ENCODE assay signal across 21 cellular contexts in the genomic region with DNA sequence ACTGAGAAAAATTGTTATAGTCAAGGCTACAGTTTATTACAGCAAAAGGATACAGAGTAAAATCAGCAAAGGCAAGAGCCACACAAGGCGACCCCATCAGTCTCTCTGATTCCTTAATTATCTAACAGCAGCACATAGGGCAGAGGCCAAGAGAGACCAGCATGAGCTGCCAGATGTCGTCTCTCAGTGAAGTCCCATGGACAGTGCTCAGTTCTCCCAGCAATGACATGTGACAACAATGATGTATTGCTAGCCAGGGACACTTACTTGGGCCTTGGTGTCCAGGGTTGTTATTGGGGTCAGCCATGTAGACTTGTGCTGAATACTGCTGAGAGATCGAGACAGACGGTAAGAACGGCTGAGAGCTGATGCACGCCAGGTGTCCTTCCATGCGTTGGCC. TPM values are rescaled to one million over a fixed set of nuclear protein-coding genes. Genes with fewer than 3 reads are reported as not detected.
DNase-seq lines count a peak whose midpoint lies in the region; FAIRE-seq and TF ChIP-seq lines count a peak whose summit lies in the region.
"Had no signal": no experiment of that assay in that cellular context is flagged by ENCODE, and none has a peak within 500 bp of the region (broad histone marks: within the 10 kb centered on the region; RNA-seq: fewer than 3 reads in every experiment).

No MANE protein-coding gene starts in this region.

- DNase-seq in activated effector memory CD4-positive, alpha-beta T cell treated with anti-CD3 and anti-CD28 coated beads, Interleukin-2, amount 50 U/mL, for 16 hours: peak; percentile 22
- DNase-seq in activated effector memory CD4-positive, alpha-beta T cell treated with Interleukin-2 at 50 U/mL for 16 hours: no peak
- DNase-seq in kidney: peak; percentile 3
- peak in 3 of 49 donors; percentile 2 to 8 (median 3) for DNase-seq in substantia nigra (lab: John Stamatoyannopoulos, UW)
- DNase-seq in activated gamma-delta T cell treated with Interleukin-2 at 50 U/mL for 16 hours: no peak
- no peak for DNase-seq in GM12891 (ENCODE audit: insufficient read length, low spot score)
- DNase-seq in NCI-H526 (lab: John Stamatoyannopoulos, UW): no peak
- DNase-seq: AML-193; CD4-positive, alpha-beta T cell; DMS153; DMS79; GDM1; GOT3; H7; HFFc6 had no signal

- H3K27me3 Mint-ChIP-seq in brain: no peaks in the 10 kb centered on the region
- H3K27me3 Mint-ChIP-seq: CD4-positive, alpha-beta T cell had no signal

- peak overlapping the region in 4 of 5 experiments; percentile 13 to 77 (median 37) for H3K27ac Mint-ChIP-seq in brain
- H3K27ac Mint-ChIP-seq: CD4-positive, alpha-beta T cell; HFFc6 had no signal

- H3K9ac ChIP-seq in kidney (ENCODE audit: low read length in 2 of 2): no peak overlapping the region

- peaks cover 0 to 14% (median 6%) of the 10 kb centered on the region in 5 experiments for H3K9me3 Mint-ChIP-seq in brain
- H3K9me3 Mint-ChIP-seq: CD4-positive, alpha-beta T cell; HFFc6 had no signal

- no peak for TF ChIP-seq CTCF in brain (conservative IDR thresholded peaks at IDR 0.05)
- no peak for TF ChIP-seq CTCF in kidney (IDR thresholded peaks at IDR 0.05; ENCODE audit: borderline replicate concordance, extremely low read depth, insufficient read depth)

- H3K27ac ChIP-seq in kidney (ENCODE audit: low read depth in 2 of 2, low read length in 2 of 2) (no peak overlapping the region), substantia nigra (ENCODE audit: low read depth, low read length, poor library complexity, severe bottlenecking) (peak overlapping the region; percentile 49)
- H3K27ac ChIP-seq: 22Rv1, A549, C4-2B had no signal

- intact Hi-C loops in kidney (cut with DNase I): no loop called here

- H3K4me1 Mint-ChIP-seq in brain: peaks cover 19% of the 10 kb centered on the region

- peaks cover 59% of the 10 kb centered on the region for H3K36me3 Mint-ChIP-seq in brain

- no peak overlapping the region for H3K4me3 Mint-ChIP-seq in brain
- H3K4me3 Mint-ChIP-seq: CD4-positive, alpha-beta T cell; HFFc6 had no signal

- no peaks in the 10 kb centered on the region for H3K4me1 ChIP-seq in kidney (ENCODE audit: control insufficient read depth in 1 of 2, insufficient read depth in 1 of 2, low read depth in 1 of 2, low read length in 2 of 2)
- H3K4me1 ChIP-seq: A549, Caco-2 had no signal

- TF ChIP-seq POLR2A in GM12891 (IDR thresholded peaks at IDR 0.05; ENCODE audit: low read depth, low read length): no peak

- H3K36me3 ChIP-seq in kidney (ENCODE audit: control insufficient read depth in 1 of 2, insufficient read depth in 2 of 2, low read length in 2 of 2): no peaks in the 10 kb centered on the region

- FAIRE-seq in kidney (lab: Jason Lieb, UNC) (no peak), GM12891 (lab: Jason Lieb, UNC) (no peak)
- FAIRE-seq: A549, D721Med had no signal

- no peaks in the 10 kb centered on the region for H3K9me3 ChIP-seq in kidney (ENCODE audit: control insufficient read depth in 1 of 2, low read length in 2 of 2)
- H3K9me3 ChIP-seq: A549, Caco-2 had no signal

- no peak overlapping the region for H3K4me3 ChIP-seq in kidney (ENCODE audit: low read length in 2 of 2)
- H3K4me3 ChIP-seq: A549 had no signal

TF ChIP-seq in GM12891, 5 proteins besides CTCF, POLR2A, EP300 and RAD21:
- TF ChIP-seq SPI1 (IDR thresholded peaks at IDR 0.05; ENCODE audit: low read depth, low read length): no peak
- no peak for TF ChIP-seq TAF1 (IDR thresholded peaks at IDR 0.05; ENCODE audit: low read depth, low read length)
- no peak for TF ChIP-seq POLR2AphosphoS5 (IDR thresholded peaks at IDR 0.05; ENCODE audit: low read depth, low read length)
- TF ChIP-seq PAX5 (IDR thresholded peaks at IDR 0.05; ENCODE audit: insufficient read depth, low read length, severe bottlenecking): no peak
- no peak for TF ChIP-seq POU2F2 (IDR thresholded peaks at IDR 0.05; ENCODE audit: low read depth, low read length)

RNA-seq across cellular contexts. Expression of a gene that starts 22.3 kb away (rescaled TPM):
- polyA plus RNA-seq in brain (ENCODE audit: insufficient read depth, low read depth, low replicate concordance): 12.5 TPM
- 7.8 TPM for total RNA-seq in kidney
- polyA plus RNA-seq in kidney (ENCODE audit: insufficient read depth, low read depth, low replicate concordance): 5.5 TPM
- polyA plus RNA-seq in GM12891 (2012; ENCODE audit: low read depth, missing spikeins): 4.7 TPM

RNA-seq across cellular contexts. Expression of a gene that starts 22.6 kb away (rescaled TPM):
- polyA plus RNA-seq in brain (ENCODE audit: insufficient read depth, low read depth, low replicate concordance) (38.7 TPM), kidney (ENCODE audit: insufficient read depth, low read depth, low replicate concordance) (14.0 TPM)
- 25.9 TPM for total RNA-seq in kidney
- polyA plus RNA-seq in GM12891 (2012; ENCODE audit: low read depth, missing spikeins): 77.0 TPM

Comparison
In these comparisons a context has a peak if more than half of its experiments do, and no peak if none do; other contexts are left out.
1. DNase-seq: peak in activated effector memory CD4-positive, alpha-beta T cell treated with anti-CD3 and anti-CD28 coated beads, Interleukin-2, amount 50 U/mL, for 16 hours (single experiment) and kidney (single experiment); none in activated effector memory CD4-positive, alpha-beta T cell treated with Interleukin-2 at 50 U/mL for 16 hours (single experiment), activated gamma-delta T cell treated with Interleukin-2 at 50 U/mL for 16 hours (single experiment), GM12891 (single experiment) and NCI-H526 (0 of 2).